Comparison of ENCODE assay signal across 1 cellular context in the genomic region with DNA sequence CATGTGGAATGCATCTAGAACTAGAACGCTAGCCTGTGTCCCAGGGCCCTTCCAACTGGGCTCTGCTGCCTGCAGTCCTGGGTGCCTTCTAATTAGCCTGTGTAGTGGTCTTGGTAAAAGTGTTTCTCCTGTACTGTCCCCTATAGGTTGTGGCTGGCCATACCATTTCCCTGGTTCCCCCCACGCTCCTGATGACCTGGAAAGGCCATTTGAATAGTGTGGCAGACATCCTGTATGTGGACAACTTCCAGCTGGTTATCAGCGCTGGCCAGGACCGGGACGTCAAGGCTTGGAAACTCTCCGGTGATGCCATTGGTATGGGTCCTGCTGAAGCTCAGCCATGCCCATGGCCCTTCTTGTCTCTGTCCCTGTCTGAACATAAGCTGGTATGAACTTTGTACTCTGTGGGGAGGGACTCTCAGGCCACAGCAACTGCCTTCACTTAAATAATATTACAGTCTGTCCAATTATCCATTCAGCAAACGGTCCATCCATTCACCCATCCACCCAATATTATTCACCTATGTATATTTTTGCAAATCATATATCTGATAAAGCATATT.
TF ChIP-seq lines count a peak whose summit lies in the region.

No MANE protein-coding gene starts in this region.

TF ChIP-seq in GM23338, 12 proteins besides CTCF, POLR2A, EP300 and RAD21 (continued from another document):
- TF ChIP-seq NANOG (IDR thresholded peaks at IDR 0.05; ENCODE audit: borderline replicate concordance) = no peak
- no peak for TF ChIP-seq ZNF114 (CRISPR knock-in tag; IDR thresholded peaks at IDR 0.05)
- no peak for TF ChIP-seq CREB1 (CRISPR knock-in tag; IDR thresholded peaks at IDR 0.05; ENCODE audit: low read depth)
